ENCODE assay signal across 25 cellular contexts in genomic region chr16:48435319-48435682, GRCh38.
"Had no signal": no experiment of that assay in that cellular context is flagged by ENCODE, and none has a peak within 500 bp of the region (broad histone marks: within the 10 kb centered on the region; RNA-seq: fewer than 3 reads in every experiment).

No MANE protein-coding gene starts in this region.

- H3K27me3 ChIP-seq: ascending aorta, brain microvascular endothelial cell, dorsolateral prefrontal cortex, neural progenitor cell, vagina had no signal

- DNase-seq: activated CD4-positive, alpha-beta T cell treated with anti-CD3 and anti-CD28 coated beads for 36 hours; activated CD4-positive, alpha-beta T cell treated with anti-CD3 and anti-CD28 coated beads, Interleukin-2, amount 50 U/mL, for 4 hours; activated CD8-positive, alpha-beta memory T cell treated with anti-CD3 and anti-CD28 coated beads for 24 hours; activated CD8-positive, alpha-beta memory T cell treated with anti-CD3 and anti-CD28 coated beads, Interleukin-2, amount 50 U/mL, for 4 hours; activated T-cell treated with anti-CD3 and anti-CD28 coated beads, Interleukin-2, amount 50 U/mL, for 24 hours; dorsolateral prefrontal cortex; foreskin melanocyte; glutamatergic neuron; hippocampal formation; left ventricle myocardium superior; mammary epithelial cell; naive thymus-derived CD8-positive, alpha-beta T cell; stimulated activated naive CD4-positive, alpha-beta T cell treated with Interleukin-2 at 50 U/mL for 16 hours; T-cell had no signal

- H3K4me1 Mint-ChIP-seq: activated T-helper 17 cell treated with anti-CD3 and anti-CD28 coated beads, Interleukin-2, amount 50 U/mL, for 72 hours; mesothelial cell of epicardium; neural progenitor cell had no signal

- H3K4me3 ChIP-seq: ascending aorta, dorsolateral prefrontal cortex, neural progenitor cell, prostate gland, thoracic aorta, vagina had no signal

- H3K4me2 ChIP-seq: neural progenitor cell had no signal

- H3K36me3 ChIP-seq: ascending aorta, brain microvascular endothelial cell, neural progenitor cell, prostate gland, thoracic aorta, vagina had no signal

- H3K27ac Mint-ChIP-seq: activated CD4-positive, alpha-beta T cell treated with anti-CD3 and anti-CD28 coated beads for 36 hours; activated naive CD4-positive, alpha-beta T cell treated with anti-CD3 and anti-CD28 coated beads, Interleukin-2, amount 50 U/mL, for 72 hours; activated T-cell treated with anti-CD3 and anti-CD28 coated beads, Interleukin-2, amount 50 U/mL, for 24 hours; activated T-helper 17 cell treated with anti-CD3 and anti-CD28 coated beads, Interleukin-2, amount 50 U/mL, for 72 hours; mesothelial cell of epicardium; neural progenitor cell; T-cell; type B pancreatic cell; WTC11 had no signal

- H3K9me3 Mint-ChIP-seq: activated naive CD4-positive, alpha-beta T cell treated with anti-CD3 and anti-CD28 coated beads, Interleukin-2, amount 50 U/mL, for 72 hours; activated T-cell treated with anti-CD3 and anti-CD28 coated beads, Interleukin-2, amount 50 U/mL, for 24 hours; activated T-helper 17 cell treated with anti-CD3 and anti-CD28 coated beads, Interleukin-2, amount 50 U/mL, for 72 hours; mesothelial cell of epicardium; naive thymus-derived CD8-positive, alpha-beta T cell; neural progenitor cell; T-cell; type B pancreatic cell; WTC11 had no signal

- H2AFZ ChIP-seq: neural progenitor cell had no signal

- H3K27me3 Mint-ChIP-seq: activated CD4-positive, alpha-beta T cell treated with anti-CD3 and anti-CD28 coated beads for 36 hours; activated T-cell treated with anti-CD3 and anti-CD28 coated beads, Interleukin-2, amount 50 U/mL, for 24 hours; T-cell had no signal

- H3K36me3 Mint-ChIP-seq: activated naive CD4-positive, alpha-beta T cell treated with anti-CD3 and anti-CD28 coated beads, Interleukin-2, amount 50 U/mL, for 72 hours; mesothelial cell of epicardium; naive thymus-derived CD8-positive, alpha-beta T cell; neural progenitor cell; T-cell; type B pancreatic cell; WTC11 had no signal

- ATAC-seq: activated CD4-positive, alpha-beta T cell treated with anti-CD3 and anti-CD28 coated beads for 36 hours; activated naive CD4-positive, alpha-beta T cell treated with anti-CD3 and anti-CD28 coated beads, Interleukin-2, amount 50 U/mL, for 72 hours; activated T-helper 17 cell treated with anti-CD3 and anti-CD28 coated beads, Interleukin-2, amount 50 U/mL, for 72 hours; naive thymus-derived CD8-positive, alpha-beta T cell; T-cell; WTC11 had no signal

- H3K9ac ChIP-seq: neural progenitor cell had no signal

- H3K9me3 ChIP-seq: ascending aorta, prostate gland, thoracic aorta, vagina had no signal

- H3K4me3 Mint-ChIP-seq: activated CD4-positive, alpha-beta T cell treated with anti-CD3 and anti-CD28 coated beads for 36 hours; activated T-cell treated with anti-CD3 and anti-CD28 coated beads, Interleukin-2, amount 50 U/mL, for 24 hours; activated T-helper 17 cell treated with anti-CD3 and anti-CD28 coated beads, Interleukin-2, amount 50 U/mL, for 72 hours; mesothelial cell of epicardium; neural progenitor cell; T-cell; type B pancreatic cell; WTC11 had no signal

- H3K27ac ChIP-seq: ascending aorta, brain microvascular endothelial cell, neural progenitor cell, prostate gland, thoracic aorta, vagina had no signal

- H3K4me1 ChIP-seq: ascending aorta, neural progenitor cell, prostate gland, vagina had no signal
